13 cellular contexts compared by ENCODE assay signal in the genomic region with DNA sequence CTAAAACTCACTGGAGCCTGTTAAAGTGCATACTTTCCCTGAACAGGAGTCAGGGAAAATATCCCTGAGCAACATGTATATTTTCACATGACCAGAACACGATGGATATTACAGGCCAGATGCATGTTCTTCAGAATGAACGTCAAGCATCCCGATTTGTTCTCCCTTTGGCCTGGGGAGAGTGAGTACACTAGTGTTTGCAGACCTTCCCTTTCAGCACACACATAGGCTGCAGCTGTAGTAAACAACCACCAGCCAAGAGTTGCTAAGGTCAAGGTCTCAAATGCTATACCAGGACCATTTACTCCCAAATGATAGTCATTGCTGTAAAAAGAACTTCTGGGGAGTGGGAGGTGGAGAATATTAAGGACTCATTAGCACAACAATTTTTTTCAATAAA. TPM values are rescaled to one million over a fixed set of nuclear protein-coding genes. Genes with fewer than 3 reads are reported as not detected.
DNase-seq lines count a peak whose midpoint lies in the region; ATAC-seq and TF ChIP-seq lines count a peak whose summit lies in the region.
"Had no signal": no experiment of that assay in that cellular context is flagged by ENCODE, and none has a peak within 500 bp of the region (broad histone marks: within the 10 kb centered on the region; RNA-seq: fewer than 3 reads in every experiment).

No MANE protein-coding gene starts in this region.

- H3K9me3 Mint-ChIP-seq in activated CD4-positive, alpha-beta T cell treated with anti-CD3 and anti-CD28 coated beads, Interleukin-2, amount 10 ng/mL, durations not matched to agents 24 days and 14 days, result no peaks in the 10 kb centered on the region
- H3K9me3 Mint-ChIP-seq in activated B cell treated with CpG ODN at 0.5 μM for 24 hours, result no peaks in the 10 kb centered on the region
- H3K9me3 Mint-ChIP-seq in immature natural killer cell, result no peaks in the 10 kb centered on the region
- H3K9me3 Mint-ChIP-seq: activated naive CD4-positive, alpha-beta T cell treated with anti-CD3 and anti-CD28 coated beads, Interleukin-2, amount 50 U/mL, for 72 hours had no signal

- no peak for ATAC-seq in activated B cell treated with CpG ODN at 0.5 μM for 24 hours (ENCODE audit: low read depth)
- ATAC-seq: activated naive CD4-positive, alpha-beta T cell treated with anti-CD3 and anti-CD28 coated beads, Interleukin-2, amount 50 U/mL, for 72 hours had no signal

- H3K9me3 ChIP-seq in smooth muscle cell (replicated peaks; ENCODE audit: low read depth), result no peaks in the 10 kb centered on the region

- H3K36me3 ChIP-seq in smooth muscle cell (ENCODE audit: low read depth), result no peaks in the 10 kb centered on the region

- H2AFZ ChIP-seq in smooth muscle cell (ENCODE audit: low read depth), result no peak overlapping the region

- peaks cover 53% of the 10 kb centered on the region for H3K4me1 Mint-ChIP-seq in activated CD4-positive, alpha-beta T cell treated with anti-CD3 and anti-CD28 coated beads, Interleukin-2, amount 10 ng/mL, durations not matched to agents 24 days and 14 days
- H3K4me1 Mint-ChIP-seq in activated B cell treated with CpG ODN at 0.5 μM for 24 hours, result peaks cover 63% of the 10 kb centered on the region
- peaks cover 58 to 66% of the 10 kb centered on the region in 2 donors for H3K4me1 Mint-ChIP-seq in immature natural killer cell

- H3K4me1 ChIP-seq in smooth muscle cell (ENCODE audit: low read depth), result peaks cover 19% of the 10 kb centered on the region

- H3K27me3 ChIP-seq in smooth muscle cell (ENCODE audit: low read depth), result no peaks in the 10 kb centered on the region

- CTCF ChIA-PET in activated B cell treated with CpG ODN at 0.5 μM for 24 hours (lab: Charles Lee), result no interaction called here

- H3K27me3 Mint-ChIP-seq in activated CD4-positive, alpha-beta T cell treated with anti-CD3 and anti-CD28 coated beads, Interleukin-2, amount 10 ng/mL, durations not matched to agents 24 days and 14 days, result peaks cover 2% of the 10 kb centered on the region
- no peaks in the 10 kb centered on the region for H3K27me3 Mint-ChIP-seq in activated B cell treated with CpG ODN at 0.5 μM for 24 hours
- H3K27me3 Mint-ChIP-seq in immature natural killer cell (ENCODE audit: low read depth in 3 of 3), result peaks cover 7 to 14% (median 14%) of the 10 kb centered on the region in 3 donors

- peak overlapping the region; percentile 95 for H3K4me2 ChIP-seq in smooth muscle cell

- no peak for DNase-seq in activated CD4-positive, alpha-beta T cell treated with anti-CD3 and anti-CD28 coated beads, Interleukin-2, amount 10 ng/mL, durations not matched to agents 24 days and 14 days
- no peak for DNase-seq in activated CD4-positive, alpha-beta T cell treated with anti-CD3 and anti-CD28 coated beads for 48 hours
- no peak for DNase-seq in activated B cell treated with CpG ODN at 0.5 μM for 24 hours
- DNase-seq in immature natural killer cell, result no peak
- DNase-seq in smooth muscle cell (lab: John Stamatoyannopoulos, UW; ENCODE audit: unreplicated experiment), result no peak
- no peak for DNase-seq in stimulated activated naive CD4-positive, alpha-beta T cell (lab: John Stamatoyannopoulos, UW)
- no peak for DNase-seq in NCI-H2171 treated with DMSO at 0.1 percent for 48 hours (lab: John Stamatoyannopoulos, UW)
- no peak for DNase-seq in COR-L47 (lab: John Stamatoyannopoulos, UW)
- DNase-seq: erythroblast; GF-D8; stimulated activated CD4-positive, alpha-beta T cell treated with anti-CD3 and anti-CD28 coated beads, Interleukin-15, amount 100 ng/mL, for 24 hours had no signal

- H3K27ac Mint-ChIP-seq in activated CD4-positive, alpha-beta T cell treated with anti-CD3 and anti-CD28 coated beads, Interleukin-2, amount 10 ng/mL, durations not matched to agents 24 days and 14 days, result peak overlapping the region; percentile 45
- H3K27ac Mint-ChIP-seq in activated B cell treated with CpG ODN at 0.5 μM for 24 hours (peak overlapping the region; percentile 68), immature natural killer cell (peak overlapping the region; percentile 69 to 99 (median 98))

- H3K9ac ChIP-seq in smooth muscle cell (ENCODE audit: low read depth), result no peak overlapping the region

- peak overlapping the region; percentile 50 for H3K4me3 Mint-ChIP-seq in activated CD4-positive, alpha-beta T cell treated with anti-CD3 and anti-CD28 coated beads, Interleukin-2, amount 10 ng/mL, durations not matched to agents 24 days and 14 days
- peak overlapping the region; percentile 44 for H3K4me3 Mint-ChIP-seq in activated B cell treated with CpG ODN at 0.5 μM for 24 hours
- peak overlapping the region; percentile 77 to 99 (median 86) for H3K4me3 Mint-ChIP-seq in immature natural killer cell

- peaks cover 11% of the 10 kb centered on the region for H4K20me1 ChIP-seq in smooth muscle cell (ENCODE audit: low read depth)

- peaks cover 3% of the 10 kb centered on the region for H3K36me3 Mint-ChIP-seq in activated CD4-positive, alpha-beta T cell treated with anti-CD3 and anti-CD28 coated beads, Interleukin-2, amount 10 ng/mL, durations not matched to agents 24 days and 14 days (ENCODE audit: low read depth)
- H3K36me3 Mint-ChIP-seq in activated B cell treated with CpG ODN at 0.5 μM for 24 hours (ENCODE audit: low read depth) (peaks cover 13% of the 10 kb centered on the region), immature natural killer cell (no peaks in the 10 kb centered on the region)

- peak overlapping the region; percentile 14 for H3K27ac ChIP-seq in smooth muscle cell (ENCODE audit: low read depth)
- H3K27ac ChIP-seq: HL-60 had no signal

- peaks cover 4% of the 10 kb centered on the region for H3F3A ChIP-seq in smooth muscle cell (ENCODE audit: low read depth)

- TF ChIP-seq CTCF in activated B cell treated with CpG ODN at 0.5 μM for 24 hours (IDR thresholded peaks at IDR 0.05) (no peak), smooth muscle cell (IDR thresholded peaks at IDR 0.05; ENCODE audit: borderline replicate concordance, insufficient read depth, poor library complexity, severe bottlenecking) (no peak)

- intact Hi-C loops in activated CD4-positive, alpha-beta T cell treated with anti-CD3 and anti-CD28 coated beads, Interleukin-2, amount 10 ng/mL, durations not matched to agents 24 days and 14 days (cut with micrococcal nuclease), result loop anchor here (5.0 to 10.0 kb wide), 7 partner anchors 39 to 1404 kb away; a partner anchor contains a TSS
- intact Hi-C loops in activated B cell treated with CpG ODN at 0.5 μM for 24 hours (cut with micrococcal nuclease), result loop anchor here (5.0 to 10.0 kb wide), 3 partner anchors 39 to 1351 kb away; a partner anchor contains a TSS

- no peak overlapping the region for H3K4me3 ChIP-seq in smooth muscle cell

- POLR2A ChIA-PET in activated B cell treated with CpG ODN at 0.5 μM for 24 hours (lab: Charles Lee), result interaction anchor here (0.6 to 5.7 kb wide), 6 partner anchors 10 to 282 kb away, joined by 3 to 54 read pairs (median 3); no protein-coding TSS in a partner anchor

- peaks cover 34% of the 10 kb centered on the region for H3K79me2 ChIP-seq in smooth muscle cell (ENCODE audit: low read depth)

- 93% methylated on average over 3 of the region's 3 CpGs for WGBS in smooth muscle cell (ENCODE audit: low lambda C conversion rate)

RNA-seq across cellular contexts. Expression of a gene that starts 3.0 kb away (rescaled TPM):
- total RNA-seq in activated CD4-positive, alpha-beta T cell treated with anti-CD3 and anti-CD28 coated beads, Interleukin-2, amount 10 ng/mL, durations not matched to agents 24 days and 14 days, result 20.3 and 21.7 TPM in 2 replicates
- total RNA-seq in activated B cell treated with CpG ODN at 0.5 μM for 24 hours (28.2 and 33.9 TPM in 2 replicates), smooth muscle cell (14.6 and 17.5 TPM in 2 replicates)
- polyA plus RNA-seq in immature natural killer cell (10 to 100 TPM; 19.6 to 28.1 (median 21.4) TPM), smooth muscle cell (1.3 and 5.0 TPM in 2 replicates)

Comparison
In these comparisons a context has a peak if more than half of its experiments do, and no peak if none do; other contexts are left out.
1. H3K27ac Mint-ChIP-seq: peak in every context shown above with its lines; median percentile 98 in immature natural killer cell; 68 in activated B cell treated with CpG ODN at 0.5 μM for 24 hours; 45 in activated CD4-positive, alpha-beta T cell treated with anti-CD3 and anti-CD28 coated beads, Interleukin-2, amount 10 ng/mL, durations not matched to agents 24 days and 14 days.